19 cellular contexts compared by ENCODE assay signal in the genomic region with DNA sequence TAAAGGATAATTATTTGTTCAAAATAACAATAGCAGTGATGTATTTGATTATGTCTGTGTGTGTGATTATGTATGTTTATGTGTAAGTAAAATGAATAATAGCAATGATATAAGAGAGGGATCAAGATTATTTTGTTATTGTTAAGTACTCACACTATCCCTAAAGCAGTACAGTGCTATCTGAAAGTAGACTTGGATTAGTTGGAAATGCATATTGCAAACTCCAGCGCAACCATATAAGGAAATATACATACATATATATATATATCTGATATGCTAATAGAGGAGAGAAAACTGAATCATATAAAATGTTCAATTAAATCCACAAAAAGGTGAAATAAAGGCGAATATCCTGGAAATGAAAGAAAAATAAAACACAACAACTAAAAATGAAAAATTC.
DNase-seq lines count a peak whose midpoint lies in the region; ATAC-seq and TF ChIP-seq lines count a peak whose summit lies in the region.
"Had no signal": no experiment of that assay in that cellular context is flagged by ENCODE, and none has a peak within 500 bp of the region (broad histone marks: within the 10 kb centered on the region; RNA-seq: fewer than 3 reads in every experiment).

No MANE protein-coding gene starts in this region.

- in situ Hi-C loops in transverse colon (cut with MboI; ENCODE audit: low pct_ligation_motif_present in 1 of 4, low pct_unique_long_range_greater_than_20kb in 1 of 4, low sequenced_read_pairs in 3 of 4): loop anchor here in 1 of 4 donors (25.0 kb wide), 1 partner anchor 216 kb away; no protein-coding TSS in a partner anchor

- peak overlapping the region; percentile 97; the same call in 1 of the 2 replicates for H2AFZ ChIP-seq in SK-N-SH (ENCODE audit: low read depth)
- H2AFZ ChIP-seq in Karpas-422 (ENCODE audit: low read length): no peak overlapping the region

- no peak for DNase-seq in SK-N-SH
- DNase-seq in NT2/D1 (ENCODE audit: low read depth, low spot score): no peak
- no peak for DNase-seq in transverse colon
- no peak for DNase-seq in NCI-H524 treated with DMSO at 0.1 percent for 48 hours (lab: John Stamatoyannopoulos, UW)
- DNase-seq in Karpas-422: no peak
- DNase-seq: CD8-positive, alpha-beta memory T cell; GF-D8; GOT3; HFFc6; NCI-H1105 treated with DMSO at 0.1 percent for 48 hours; NCI-H1694 treated with DMSO at 0.1 percent for 48 hours; NCI-H2107; NCI-H345; NCI-H69 had no signal

- no peaks in the 10 kb centered on the region for H3F3A ChIP-seq in SK-N-SH (replicated peaks; ENCODE audit: insufficient read depth)

- POLR2A ChIA-PET in SK-N-SH (lab: Yijun Ruan, JAX): no interaction called here

- H3K79me2 ChIP-seq in SK-N-SH (ENCODE audit: insufficient read depth) (no peaks in the 10 kb centered on the region), Karpas-422 (ENCODE audit: low read length) (no peaks in the 10 kb centered on the region)

- H3K27ac ChIP-seq in SK-N-SH (ENCODE audit: low read depth in 2 of 2, low read length in 1 of 2) (no peak overlapping the region), duodenal mucosa (ENCODE audit: low read depth, low read length) (no peak overlapping the region), transverse colon (peak overlapping the region; percentile 76 to 90 (median 83)), Karpas-422 (ENCODE audit: low read length) (no peak overlapping the region)
- H3K27ac ChIP-seq: BLaER1 had no signal

- no peak for TF ChIP-seq EP300 in SK-N-SH (IDR thresholded peaks at IDR 0.05; ENCODE audit: borderline replicate concordance in 1 of 2, low read depth in 1 of 2, low read length in 1 of 2)
- TF ChIP-seq EP300 in transverse colon (IDR thresholded peaks at IDR 0.05; ENCODE audit: low read depth): no peak

- ATAC-seq in SK-N-SH treated with all-trans-retinoic acid at 6 μM for 48 hours (no peak), HG02623 (IDR thresholded peaks at IDR 0.05; ENCODE audit: unreplicated experiment) (no peak)
- ATAC-seq: Right ventricle myocardium inferior had no signal

- H3K9me2 ChIP-seq in SK-N-SH: no peaks in the 10 kb centered on the region
- no peaks in the 10 kb centered on the region for H3K9me2 ChIP-seq in Karpas-422 (replicated peaks; ENCODE audit: insufficient read depth, low read length)

- H4K20me1 ChIP-seq in SK-N-SH (ENCODE audit: insufficient read depth) (no peaks in the 10 kb centered on the region), Karpas-422 (ENCODE audit: insufficient read depth, low read depth, low read length) (no peaks in the 10 kb centered on the region)
- H4K20me1 ChIP-seq: BLaER1 had no signal

- peak overlapping the region; percentile 74; the same call in 1 of the 2 replicates for H3K4me2 ChIP-seq in SK-N-SH
- no peak overlapping the region for H3K4me2 ChIP-seq in Karpas-422 (ENCODE audit: low read depth, low read length, poor library complexity, severe bottlenecking)
- H3K4me2 ChIP-seq: BLaER1 had no signal

- H3K4me3 ChIP-seq in SK-N-SH (ENCODE audit: low read depth in 2 of 2, low read length in 1 of 2) (no peak overlapping the region), NT2/D1 (ENCODE audit: insufficient read length, low read depth) (peak overlapping the region; percentile 45), duodenal mucosa (ENCODE audit: low read depth in 1 of 2, low read length in 2 of 2) (peak overlapping the region; percentile 29 to 59), transverse colon (peak overlapping the region in 3 of 4 donors; percentile 32 to 42 (median 35)), Karpas-422 (ENCODE audit: low read length) (no peak overlapping the region)
- H3K4me3 ChIP-seq: BLaER1 had no signal

- CTCF ChIA-PET in SK-N-SH (lab: Yijun Ruan, JAX): no interaction called here

- 44% methylated on average over 2 of the region's 2 CpGs for WGBS in SK-N-SH (ENCODE audit: low lambda C conversion rate)
- 82 to 100% methylated on average over 1 to 2 of the region's 2 CpGs for WGBS in transverse colon (ENCODE audit: low coverage in 1 of 2), 2 donors

- H3K9ac ChIP-seq in SK-N-SH: no peak overlapping the region
- no peak overlapping the region for H3K9ac ChIP-seq in NT2/D1 (ENCODE audit: insufficient read length, low read depth)
- no peak overlapping the region for H3K9ac ChIP-seq in duodenal mucosa (ENCODE audit: low read depth in 1 of 2, low read length in 2 of 2)
- H3K9ac ChIP-seq in Karpas-422 (ENCODE audit: low read length): no peak overlapping the region
- H3K9ac ChIP-seq: BLaER1 had no signal

- H3K4me1 ChIP-seq in SK-N-SH (ENCODE audit: control insufficient read depth in 1 of 2, insufficient read depth in 2 of 2, low read depth in 1 of 2, low read length in 1 of 2) (no peaks in the 10 kb centered on the region), NT2/D1 (ENCODE audit: insufficient read depth, insufficient read length) (no peaks in the 10 kb centered on the region), duodenal mucosa (ENCODE audit: control insufficient read depth in 1 of 2, insufficient read depth in 2 of 2, low read length in 2 of 2) (peaks cover 0 to 5% of the 10 kb centered on the region in 2 donors), transverse colon (no peaks in the 10 kb centered on the region), Karpas-422 (ENCODE audit: low read length) (peaks cover 4% of the 10 kb centered on the region; the same call in 1 of the 2 replicates)
- H3K4me1 ChIP-seq: BLaER1 had no signal

- TF ChIP-seq CTCF in SK-N-SH (IDR thresholded peaks at IDR 0.05) (no peak), transverse colon (IDR thresholded peaks at IDR 0.05) (no peak)

- H3K9me3 ChIP-seq in SK-N-SH (no peaks in the 10 kb centered on the region), NT2/D1 (ENCODE audit: insufficient read depth, low read length) (no peaks in the 10 kb centered on the region), duodenal mucosa (ENCODE audit: control insufficient read depth in 1 of 2, low read length in 2 of 2) (no peaks in the 10 kb centered on the region), transverse colon (no peaks in the 10 kb centered on the region), Karpas-422 (ENCODE audit: low read length) (no peaks in the 10 kb centered on the region)
- H3K9me3 ChIP-seq: BLaER1 had no signal

- intact Hi-C loops in transverse colon (cut with DNase I; ENCODE audit: low total_unique reads): no loop called here

- H3K27me3 ChIP-seq in SK-N-SH (ENCODE audit: insufficient read depth) (no peaks in the 10 kb centered on the region), NT2/D1 (ENCODE audit: insufficient read depth, insufficient read length) (no peaks in the 10 kb centered on the region), duodenal mucosa (ENCODE audit: control insufficient read depth in 1 of 2, insufficient read depth in 2 of 2, low read length in 2 of 2) (no peaks in the 10 kb centered on the region), transverse colon (no peaks in the 10 kb centered on the region), Karpas-422 (ENCODE audit: low read length) (no peaks in the 10 kb centered on the region)
- H3K27me3 ChIP-seq: BLaER1 had no signal

- TF ChIP-seq RAD21 in SK-N-SH (IDR thresholded peaks at IDR 0.05; ENCODE audit: low read length): no peak

- H3K36me3 ChIP-seq in SK-N-SH (replicated peaks in 1 of 2; ENCODE audit: control insufficient read depth in 1 of 2, insufficient read depth in 2 of 2, low read length in 1 of 2): no peaks in the 10 kb centered on the region
- H3K36me3 ChIP-seq in NT2/D1 (ENCODE audit: insufficient read depth, insufficient read length, low read length): peaks cover 3% of the 10 kb centered on the region
- no peaks in the 10 kb centered on the region for H3K36me3 ChIP-seq in duodenal mucosa (ENCODE audit: control insufficient read depth in 1 of 2, insufficient read depth in 2 of 2, low read length in 2 of 2)
- H3K36me3 ChIP-seq in transverse colon: no peaks in the 10 kb centered on the region
- no peaks in the 10 kb centered on the region for H3K36me3 ChIP-seq in Karpas-422 (ENCODE audit: insufficient read depth, low read length)
- H3K36me3 ChIP-seq: BLaER1 had no signal

- TF ChIP-seq POLR2A in transverse colon (IDR thresholded peaks at IDR 0.05): no peak

TF ChIP-seq in SK-N-SH, 30 proteins besides CTCF, POLR2A, EP300 and RAD21 (continues in another document):
- TF ChIP-seq NFIC (IDR thresholded peaks at IDR 0.05; ENCODE audit: borderline replicate concordance): no peak
- TF ChIP-seq RXRA (IDR thresholded peaks at IDR 0.05; ENCODE audit: borderline replicate concordance, low read depth): no peak
- no peak for TF ChIP-seq CHD2 (IDR thresholded peaks at IDR 0.05; ENCODE audit: low read length, partially characterized antibody)
- no peak for TF ChIP-seq SIN3A (IDR thresholded peaks at IDR 0.05; ENCODE audit: borderline replicate concordance, low read depth, low read length)
- TF ChIP-seq TAF1 (IDR thresholded peaks at IDR 0.05; ENCODE audit: borderline replicate concordance, low read depth, low read length): no peak
- TF ChIP-seq SMC3 (IDR thresholded peaks at IDR 0.05; ENCODE audit: low read depth, low read length): no peak
- no peak for TF ChIP-seq FOSL2 (IDR thresholded peaks at IDR 0.05; ENCODE audit: borderline replicate concordance, low read depth)
- TF ChIP-seq POLR2AphosphoS5 (IDR thresholded peaks at IDR 0.05; ENCODE audit: low read depth, low read length): no peak
- no peak for TF ChIP-seq GATA2 (CRISPR knock-in tag; IDR thresholded peaks at IDR 0.05)

TF ChIP-seq in SK-N-SH treated with all-trans-retinoic acid at 6 μM for 48 hours, 23 proteins besides CTCF, POLR2A, EP300 and RAD21:
- no peak for TF ChIP-seq ESRRG (CRISPR knock-in tag; IDR thresholded peaks at IDR 0.05)
- TF ChIP-seq TSHZ2 (CRISPR knock-in tag; IDR thresholded peaks at IDR 0.05): no peak

Comparison
In these comparisons a context has a peak if more than half of its experiments do, and no peak if none do; other contexts are left out.
1. H3K27ac ChIP-seq: peak in transverse colon (4 of 4); none in SK-N-SH (0 of 2), duodenal mucosa (single experiment) and Karpas-422 (single experiment).
2. H3K4me3 ChIP-seq: peak in NT2/D1 (single experiment), duodenal mucosa (2 of 2) and transverse colon (3 of 4); none in SK-N-SH (0 of 2) and Karpas-422 (single experiment).